ENCODE assay signal across 19 cellular contexts in the genomic region with DNA sequence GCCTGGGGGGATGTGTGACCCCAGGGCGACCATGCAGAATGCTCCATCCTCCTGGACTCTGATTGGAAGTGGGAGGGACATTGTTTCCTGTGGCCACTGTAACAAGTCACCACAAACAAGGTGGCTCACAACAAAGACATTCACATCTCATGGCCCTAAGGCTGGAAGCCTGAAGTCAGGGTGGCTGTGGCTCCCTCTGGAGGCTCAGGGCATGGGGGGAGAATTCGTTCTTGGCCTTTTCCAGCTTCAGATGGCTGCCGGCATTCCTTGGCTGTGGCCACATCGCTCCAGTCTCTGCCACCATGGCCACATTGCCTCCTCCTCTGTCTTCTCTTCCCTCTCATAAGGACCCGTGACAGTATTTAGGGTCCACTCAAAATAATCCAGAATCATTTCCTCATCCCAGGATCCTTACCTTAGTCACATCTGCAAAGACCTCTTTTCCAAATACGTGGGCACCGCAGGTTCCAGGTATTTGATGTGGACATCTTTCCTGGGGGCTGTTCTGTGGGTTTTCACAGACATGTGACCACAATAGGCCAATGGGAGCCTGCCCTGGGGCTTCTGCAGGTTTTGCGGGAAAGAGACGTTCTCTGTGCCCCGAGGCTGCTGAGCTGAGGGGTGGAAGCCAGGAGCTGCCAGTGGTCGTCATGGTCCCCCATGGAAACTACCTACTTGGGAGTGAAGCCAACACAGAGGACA.
DNase-seq lines count a peak whose midpoint lies in the region; ATAC-seq and TF ChIP-seq lines count a peak whose summit lies in the region.
"Had no signal": no experiment of that assay in that cellular context is flagged by ENCODE, and none has a peak within 500 bp of the region (broad histone marks: within the 10 kb centered on the region; RNA-seq: fewer than 3 reads in every experiment).

No MANE protein-coding gene starts in this region.

- peak overlapping the region; percentile 22 for H3K27ac Mint-ChIP-seq in activated naive CD4-positive, alpha-beta T cell treated with anti-CD3 and anti-CD28 coated beads, Interleukin-2, amount 10 ng/mL, durations not matched to agents 7 days and 5 days
- no peak overlapping the region for H3K27ac Mint-ChIP-seq in activated naive CD4-positive, alpha-beta T cell treated with anti-CD3 and anti-CD28 coated beads, Interleukin-2, amount 50 U/mL, for 72 hours
- H3K27ac Mint-ChIP-seq in WTC11, result no peak overlapping the region
- H3K27ac Mint-ChIP-seq: activated T-helper 17 cell treated with anti-CD3 and anti-CD28 coated beads, Interleukin-2, amount 50 U/mL, for 72 hours; stimulated activated naive B cell treated with anti-CD40 and anti-IgM and Interleukin-4, amounts not matched to agents 10 μg/mL and 1 μg/mL and 100 μg/mL, for 72 hours had no signal

- CTCF ChIA-PET in activated naive CD4-positive, alpha-beta T cell treated with anti-CD3 and anti-CD28 coated beads, Interleukin-2, amount 10 ng/mL, durations not matched to agents 7 days and 5 days (lab: Charles Lee), result no interaction called here
- CTCF ChIA-PET in HEK293 (lab: Yijun Ruan, JAX) (no interaction called here), WTC11 (lab: Charles Lee) (interaction anchor here (1.0 kb wide), 1 partner anchor 42 kb away, joined by 3 read pairs; no protein-coding TSS in a partner anchor)

- no peaks in the 10 kb centered on the region for H3K4me1 Mint-ChIP-seq in activated naive CD4-positive, alpha-beta T cell treated with anti-CD3 and anti-CD28 coated beads, Interleukin-2, amount 10 ng/mL, durations not matched to agents 7 days and 5 days
- H3K4me1 Mint-ChIP-seq in WTC11, result peaks cover 8% of the 10 kb centered on the region
- H3K4me1 Mint-ChIP-seq: activated T-helper 17 cell treated with anti-CD3 and anti-CD28 coated beads, Interleukin-2, amount 50 U/mL, for 72 hours; stimulated activated naive B cell treated with anti-CD40 and anti-IgM and Interleukin-4, amounts not matched to agents 10 μg/mL and 1 μg/mL and 100 μg/mL, for 72 hours had no signal

- no peak overlapping the region for H3K27ac ChIP-seq in HEK293 (ENCODE audit: extremely low read depth, low read depth, low read length)
- H3K27ac ChIP-seq: A549, left lung, SJSA1 had no signal

- no peaks in the 10 kb centered on the region for H3K9me3 Mint-ChIP-seq in activated naive CD4-positive, alpha-beta T cell treated with anti-CD3 and anti-CD28 coated beads, Interleukin-2, amount 10 ng/mL, durations not matched to agents 7 days and 5 days
- H3K9me3 Mint-ChIP-seq in activated naive CD4-positive, alpha-beta T cell treated with anti-CD3 and anti-CD28 coated beads, Interleukin-2, amount 50 U/mL, for 72 hours, result no peaks in the 10 kb centered on the region
- peaks cover 8% of the 10 kb centered on the region for H3K9me3 Mint-ChIP-seq in WTC11
- H3K9me3 Mint-ChIP-seq: activated T-helper 17 cell treated with anti-CD3 and anti-CD28 coated beads, Interleukin-2, amount 50 U/mL, for 72 hours; stimulated activated naive B cell treated with anti-CD40 and anti-IgM and Interleukin-4, amounts not matched to agents 10 μg/mL and 1 μg/mL and 100 μg/mL, for 72 hours had no signal

- POLR2A ChIA-PET in HEK293 (lab: Yijun Ruan, JAX) (no interaction called here), WTC11 (lab: Charles Lee) (interaction anchor here (1.0 kb wide), 1 partner anchor 20 kb away, joined by 3 read pairs; no protein-coding TSS in a partner anchor)

- 0 out of 2 replicates have a peak, but pooled peaks have one; percentile 18 for TF ChIP-seq CTCF in HEK293 (tag by site-specific recombination; IDR thresholded peaks at IDR 0.05)
- no peak for TF ChIP-seq CTCF in WTC11 (IDR thresholded peaks at IDR 0.05)
- TF ChIP-seq CTCF in retinal pigment epithelial cell (conservative IDR thresholded peaks at IDR 0.05; ENCODE audit: low read depth, low read length), result peak; percentile 14

- H3K27me3 Mint-ChIP-seq in activated naive CD4-positive, alpha-beta T cell treated with anti-CD3 and anti-CD28 coated beads, Interleukin-2, amount 10 ng/mL, durations not matched to agents 7 days and 5 days, result peaks cover 24% of the 10 kb centered on the region
- H3K27me3 Mint-ChIP-seq in WTC11 (ENCODE audit: low read depth), result no peaks in the 10 kb centered on the region; the same call in 1 of the 2 replicates

- H3K36me3 Mint-ChIP-seq in activated naive CD4-positive, alpha-beta T cell treated with anti-CD3 and anti-CD28 coated beads, Interleukin-2, amount 10 ng/mL, durations not matched to agents 7 days and 5 days, result no peaks in the 10 kb centered on the region
- no peaks in the 10 kb centered on the region for H3K36me3 Mint-ChIP-seq in activated naive CD4-positive, alpha-beta T cell treated with anti-CD3 and anti-CD28 coated beads, Interleukin-2, amount 50 U/mL, for 72 hours
- no peaks in the 10 kb centered on the region for H3K36me3 Mint-ChIP-seq in WTC11
- H3K36me3 Mint-ChIP-seq: stimulated activated naive B cell treated with anti-CD40 and anti-IgM and Interleukin-4, amounts not matched to agents 10 μg/mL and 1 μg/mL and 100 μg/mL, for 72 hours had no signal

- H3K4me3 ChIP-seq in HEK293 (ENCODE audit: low read depth, low read length) (no peak overlapping the region), retinal pigment epithelial cell (ENCODE audit: low read length) (no peak overlapping the region)
- H3K4me3 ChIP-seq: A549, left lung, SJSA1 had no signal

- no peak for DNase-seq in activated naive CD4-positive, alpha-beta T cell treated with anti-CD3 and anti-CD28 coated beads, Interleukin-2, amount 10 ng/mL, durations not matched to agents 7 days and 5 days
- no peak for DNase-seq in activated naive CD4-positive, alpha-beta T cell treated with anti-CD3 and anti-CD28 coated beads, Interleukin-2, amount 50 U/mL, for 72 hours (ENCODE audit: low spot score in 2 of 2)
- DNase-seq in WTC11 (ENCODE audit: low spot score) (no peak), retinal pigment epithelial cell (ENCODE audit: low read depth) (no peak), UCSD-AML1 (lab: John Stamatoyannopoulos, UW; ENCODE audit: unreplicated experiment) (no peak), T-helper 2 cell (no peak)
- DNase-seq: activated CD4-positive, alpha-beta T cell treated with anti-CD3 and anti-CD28 coated beads for 1 hour; KBM-7; left lung; MV-4-11; NCI-H187; NCI-H345; nucleus accumbens; stimulated activated naive B cell treated with anti-CD40 and anti-IgM and Interleukin-4, amounts not matched to agents 10 μg/mL and 1 μg/mL and 100 μg/mL, for 72 hours had no signal

- H3K4me1 ChIP-seq in HEK293 (ENCODE audit: control insufficient read depth, insufficient read depth, low read length), result no peaks in the 10 kb centered on the region
- H3K4me1 ChIP-seq: A549, left lung, SJSA1 had no signal

- no peak overlapping the region for H3K4me3 Mint-ChIP-seq in activated naive CD4-positive, alpha-beta T cell treated with anti-CD3 and anti-CD28 coated beads, Interleukin-2, amount 10 ng/mL, durations not matched to agents 7 days and 5 days
- H3K4me3 Mint-ChIP-seq in WTC11, result no peak overlapping the region
- H3K4me3 Mint-ChIP-seq: activated T-helper 17 cell treated with anti-CD3 and anti-CD28 coated beads, Interleukin-2, amount 50 U/mL, for 72 hours; stimulated activated naive B cell treated with anti-CD40 and anti-IgM and Interleukin-4, amounts not matched to agents 10 μg/mL and 1 μg/mL and 100 μg/mL, for 72 hours had no signal

- ATAC-seq in activated naive CD4-positive, alpha-beta T cell treated with anti-CD3 and anti-CD28 coated beads, Interleukin-2, amount 50 U/mL, for 72 hours, result no peak
- ATAC-seq in WTC11, result no peak
- ATAC-seq in GM21526 (IDR thresholded peaks at IDR 0.05; ENCODE audit: low FRiP score, unreplicated experiment), result no peak
- ATAC-seq: activated T-helper 17 cell treated with anti-CD3 and anti-CD28 coated beads, Interleukin-2, amount 50 U/mL, for 72 hours; left lung; stimulated activated naive B cell treated with anti-CD40 and anti-IgM and Interleukin-4, amounts not matched to agents 10 μg/mL and 1 μg/mL and 100 μg/mL, for 72 hours had no signal

- H3K36me3 ChIP-seq in HEK293 (ENCODE audit: control insufficient read depth in 2 of 2, insufficient read depth in 1 of 2, low read length in 2 of 2), result no peaks in the 10 kb centered on the region
- H3K36me3 ChIP-seq: left lung, SJSA1 had no signal

- no peaks in the 10 kb centered on the region for H3K9me3 ChIP-seq in HEK293 (ENCODE audit: control insufficient read depth, insufficient read depth, low read depth, low read length)
- H3K9me3 ChIP-seq: A549, left lung, SJSA1 had no signal

TF ChIP-seq in HEK293, 187 proteins besides CTCF, POLR2A, EP300 and RAD21 (continues in another document):
- TF ChIP-seq, protein P1, sequence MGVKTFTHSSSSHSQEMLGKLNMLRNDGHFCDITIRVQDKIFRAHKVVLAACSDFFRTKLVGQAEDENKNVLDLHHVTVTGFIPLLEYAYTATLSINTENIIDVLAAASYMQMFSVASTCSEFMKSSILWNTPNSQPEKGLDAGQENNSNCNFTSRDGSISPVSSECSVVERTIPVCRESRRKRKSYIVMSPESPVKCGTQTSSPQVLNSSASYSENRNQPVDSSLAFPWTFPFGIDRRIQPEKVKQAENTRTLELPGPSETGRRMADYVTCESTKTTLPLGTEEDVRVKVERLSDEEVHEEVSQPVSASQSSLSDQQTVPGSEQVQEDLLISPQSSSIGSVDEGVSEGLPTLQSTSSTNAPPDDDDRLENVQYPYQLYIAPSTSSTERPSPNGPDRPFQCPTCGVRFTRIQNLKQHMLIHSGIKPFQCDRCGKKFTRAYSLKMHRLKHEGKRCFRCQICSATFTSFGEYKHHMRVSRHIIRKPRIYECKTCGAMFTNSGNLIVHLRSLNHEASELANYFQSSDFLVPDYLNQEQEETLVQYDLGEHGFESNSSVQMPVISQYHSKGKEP (tag by site-specific recombination; IDR thresholded peaks at IDR 0.05), result no peak

TF ChIP-seq in WTC11, 78 proteins besides CTCF, POLR2A, EP300 and RAD21:
- TF ChIP-seq, protein P2, sequence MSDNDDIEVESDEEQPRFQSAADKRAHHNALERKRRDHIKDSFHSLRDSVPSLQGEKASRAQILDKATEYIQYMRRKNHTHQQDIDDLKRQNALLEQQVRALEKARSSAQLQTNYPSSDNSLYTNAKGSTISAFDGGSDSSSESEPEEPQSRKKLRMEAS (CRISPR knock-in tag; IDR thresholded peaks at IDR 0.05), result no peak
- peak; percentile 57; the same call in 1 of the 2 replicates for TF ChIP-seq ZNF121 (CRISPR knock-in tag; IDR thresholded peaks at IDR 0.05)
